ENCODE assay signal across 20 cellular contexts in genomic region chr6:85389180-85389797, GRCh38.
DNase-seq lines count a peak whose midpoint lies in the region; TF ChIP-seq lines count a peak whose summit lies in the region.
"Had no signal": no experiment of that assay in that cellular context is flagged by ENCODE, and none has a peak within 500 bp of the region (broad histone marks: within the 10 kb centered on the region; RNA-seq: fewer than 3 reads in every experiment).

No MANE protein-coding gene starts in this region.

- peaks cover 5% of the 10 kb centered on the region for H3K36me3 Mint-ChIP-seq in Calu3 (ENCODE audit: insufficient read depth, unreplicated experiment)
- H3K36me3 Mint-ChIP-seq in activated T-helper 2 cell treated with anti-CD3 and anti-CD28 coated beads, Interferon-gamma antibody, Interleukin-2, Interleukin-4, amounts not matched to agents 10 μg/mL and 5 μg/mL and 100 μg/mL, durations not matched to agents 14 hours and 24 hours and 36 hours (ENCODE audit: low read depth) = no peaks in the 10 kb centered on the region
- H3K36me3 Mint-ChIP-seq: activated naive CD8-positive, alpha-beta T cell treated with anti-CD3 and anti-CD28 coated beads, Interleukin-2, amount 10 ng/mL, durations not matched to agents 7 days and 5 days; immature natural killer cell; natural killer cell treated with Interleukin-12 subunit alpha and Interleukin-12 subunit beta and Interleukin-15 and Interleukin-18, amount 100 ng/mL, for 72 hours had no signal

- peaks cover 31% of the 10 kb centered on the region for H3K4me1 Mint-ChIP-seq in Calu3 (ENCODE audit: low read depth, unreplicated experiment)
- peaks cover 21% of the 10 kb centered on the region for H3K4me1 Mint-ChIP-seq in activated T-helper 2 cell treated with anti-CD3 and anti-CD28 coated beads, Interferon-gamma antibody, Interleukin-2, Interleukin-4, amounts not matched to agents 10 μg/mL and 5 μg/mL and 100 μg/mL, durations not matched to agents 14 hours and 24 hours and 36 hours (ENCODE audit: low read depth)
- H3K4me1 Mint-ChIP-seq: H9, immature natural killer cell had no signal

- H3K9me3 Mint-ChIP-seq in Calu3 (ENCODE audit: low read depth, unreplicated experiment) = peaks cover 7% of the 10 kb centered on the region
- H3K9me3 Mint-ChIP-seq in activated T-helper 2 cell treated with anti-CD3 and anti-CD28 coated beads, Interferon-gamma antibody, Interleukin-2, Interleukin-4, amounts not matched to agents 10 μg/mL and 5 μg/mL and 100 μg/mL, durations not matched to agents 14 hours and 24 hours and 36 hours = no peaks in the 10 kb centered on the region
- H3K9me3 Mint-ChIP-seq: CD4-positive, alpha-beta T cell; dendritic cell treated with granulocyte-macrophage colony-stimulating factor and Interleukin-4, amounts not matched to agents 40 ng/mL and 50 ng/mL, for 4 days; H9; immature natural killer cell; natural killer cell treated with Interleukin-12 subunit alpha and Interleukin-12 subunit beta and Interleukin-15 and Interleukin-18, amount 100 ng/mL, for 72 hours had no signal

- H3K27me3 Mint-ChIP-seq in Calu3 (ENCODE audit: unreplicated experiment) = no peaks in the 10 kb centered on the region
- H3K27me3 Mint-ChIP-seq in activated T-helper 2 cell treated with anti-CD3 and anti-CD28 coated beads, Interferon-gamma antibody, Interleukin-2, Interleukin-4, amounts not matched to agents 10 μg/mL and 5 μg/mL and 100 μg/mL, durations not matched to agents 14 hours and 24 hours and 36 hours (ENCODE audit: low read depth) = no peaks in the 10 kb centered on the region
- H3K27me3 Mint-ChIP-seq: activated naive CD8-positive, alpha-beta T cell treated with anti-CD3 and anti-CD28 coated beads, Interleukin-2, amount 10 ng/mL, durations not matched to agents 7 days and 5 days; dendritic cell treated with granulocyte-macrophage colony-stimulating factor and Interleukin-4, amounts not matched to agents 40 ng/mL and 50 ng/mL, for 4 days had no signal

- no peak for TF ChIP-seq CTCF in Calu3 (IDR thresholded peaks at IDR 0.05; ENCODE audit: unreplicated experiment)

- H3K27me3 ChIP-seq in SJCRH30 = no peaks in the 10 kb centered on the region
- H3K27me3 ChIP-seq: SJSA1, upper lobe of right lung had no signal

- TSS peak; percentile 49 for BruUV-seq in Calu3 (replicated peaks; lab: Mats Ljungman, UMichigan)

- no peaks in the 10 kb centered on the region for H3K36me3 ChIP-seq in SJCRH30
- H3K36me3 ChIP-seq: SJSA1, upper lobe of right lung had no signal

- no peak overlapping the region for H3K4me3 ChIP-seq in SJCRH30
- H3K4me3 ChIP-seq: lung, SJSA1, upper lobe of right lung had no signal

- no peak overlapping the region for H3K4me3 Mint-ChIP-seq in Calu3 (ENCODE audit: low read depth, unreplicated experiment)
- H3K4me3 Mint-ChIP-seq in activated T-helper 2 cell treated with anti-CD3 and anti-CD28 coated beads, Interferon-gamma antibody, Interleukin-2, Interleukin-4, amounts not matched to agents 10 μg/mL and 5 μg/mL and 100 μg/mL, durations not matched to agents 14 hours and 24 hours and 36 hours (ENCODE audit: low read depth) = no peak overlapping the region
- H3K4me3 Mint-ChIP-seq: activated naive CD8-positive, alpha-beta T cell treated with anti-CD3 and anti-CD28 coated beads, Interleukin-2, amount 10 ng/mL, durations not matched to agents 7 days and 5 days; CD4-positive, alpha-beta T cell; dendritic cell treated with granulocyte-macrophage colony-stimulating factor and Interleukin-4, amounts not matched to agents 40 ng/mL and 50 ng/mL, for 4 days; H9; immature natural killer cell; natural killer cell treated with Interleukin-12 subunit alpha and Interleukin-12 subunit beta and Interleukin-15 and Interleukin-18, amount 100 ng/mL, for 72 hours had no signal

- H3K27ac ChIP-seq in SJCRH30 = no peak overlapping the region
- H3K27ac ChIP-seq: SJSA1, upper lobe of right lung had no signal

- intact Hi-C loops in Calu3 (cut with micrococcal nuclease; ENCODE audit: unreplicated experiment) = no loop called here
- intact Hi-C loops in activated T-helper 2 cell treated with anti-CD3 and anti-CD28 coated beads, Interferon-gamma antibody, Interleukin-2, Interleukin-4, amounts not matched to agents 10 μg/mL and 5 μg/mL and 100 μg/mL, durations not matched to agents 14 hours and 24 hours and 36 hours (cut with micrococcal nuclease) = no loop called here

- DNase-seq in activated CD4-positive, alpha-beta T cell treated with anti-CD3 and anti-CD28 coated beads for 48 hours = peak; percentile 55
- DNase-seq in activated CD4-positive, alpha-beta T cell treated with anti-CD3 and anti-CD28 coated beads, Interleukin-2, amount 50 U/mL, for 1 hour = no peak
- DNase-seq in Calu3 = no peak
- no peak for DNase-seq in activated T-helper 2 cell treated with anti-CD3 and anti-CD28 coated beads, Interferon-gamma antibody, Interleukin-2, Interleukin-4, amounts not matched to agents 10 μg/mL and 5 μg/mL and 100 μg/mL, durations not matched to agents 14 hours and 24 hours and 36 hours (ENCODE audit: low spot score)
- peak; percentile 9 to 30 for DNase-seq in stimulated activated CD4-positive, alpha-beta T cell treated with anti-CD3 and anti-CD28 coated beads, Interleukin-4, amount 100 ng/mL, for 48 hours (ENCODE audit: low read depth in 2 of 2)
- DNase-seq in SJCRH30 = no peak
- DNase-seq in hippocampal formation (lab: John Stamatoyannopoulos, UW) = no peak
- no peak for DNase-seq in RPMI8226
- DNase-seq: activated naive CD8-positive, alpha-beta T cell treated with anti-CD3 and anti-CD28 coated beads, Interleukin-2, amount 10 ng/mL, durations not matched to agents 7 days and 5 days; CD4-positive, alpha-beta T cell; DND-41; erythroblast; H9; immature natural killer cell; NCI-H446 treated with DMSO at 0.1 percent for 48 hours; upper lobe of right lung had no signal

- H3K4me1 ChIP-seq in SJCRH30 = no peaks in the 10 kb centered on the region
- H3K4me1 ChIP-seq: upper lobe of right lung had no signal

- H3K9me3 ChIP-seq in SJCRH30 (replicated peaks) = no peaks in the 10 kb centered on the region
- H3K9me3 ChIP-seq: SJSA1, upper lobe of right lung had no signal

- H3K27ac Mint-ChIP-seq in Calu3 (ENCODE audit: unreplicated experiment) = no peak overlapping the region
- peak overlapping the region; percentile 15 for H3K27ac Mint-ChIP-seq in activated T-helper 2 cell treated with anti-CD3 and anti-CD28 coated beads, Interferon-gamma antibody, Interleukin-2, Interleukin-4, amounts not matched to agents 10 μg/mL and 5 μg/mL and 100 μg/mL, durations not matched to agents 14 hours and 24 hours and 36 hours
- H3K27ac Mint-ChIP-seq: activated naive CD8-positive, alpha-beta T cell treated with anti-CD3 and anti-CD28 coated beads, Interleukin-2, amount 10 ng/mL, durations not matched to agents 7 days and 5 days; CD4-positive, alpha-beta T cell; dendritic cell treated with granulocyte-macrophage colony-stimulating factor and Interleukin-4, amounts not matched to agents 40 ng/mL and 50 ng/mL, for 4 days; H9; immature natural killer cell; natural killer cell treated with Interleukin-12 subunit alpha and Interleukin-12 subunit beta and Interleukin-15 and Interleukin-18, amount 100 ng/mL, for 72 hours had no signal

- CTCF ChIA-PET in Calu3 (lab: Charles Lee) = interaction anchor here (1.2 to 1.4 kb wide), 2 partner anchors 10 to 94 kb away, joined by 3 to 5 read pairs; no protein-coding TSS in a partner anchor

Comparison
In these comparisons a context has a peak if more than half of its experiments do, and no peak if none do; other contexts are left out.
1. DNase-seq: peak in activated CD4-positive, alpha-beta T cell treated with anti-CD3 and anti-CD28 coated beads for 48 hours (single experiment) and stimulated activated CD4-positive, alpha-beta T cell treated with anti-CD3 and anti-CD28 coated beads, Interleukin-4, amount 100 ng/mL, for 48 hours (2 of 2); none in activated CD4-positive, alpha-beta T cell treated with anti-CD3 and anti-CD28 coated beads, Interleukin-2, amount 50 U/mL, for 1 hour (single experiment), Calu3 (single experiment), activated T-helper 2 cell treated with anti-CD3 and anti-CD28 coated beads, Interferon-gamma antibody, Interleukin-2, Interleukin-4, amounts not matched to agents 10 μg/mL and 5 μg/mL and 100 μg/mL, durations not matched to agents 14 hours and 24 hours and 36 hours (single experiment), SJCRH30 (0 of 2), hippocampal formation (0 of 2) and RPMI8226 (single experiment).